17 cellular contexts compared by ENCODE assay signal in the genomic region with DNA sequence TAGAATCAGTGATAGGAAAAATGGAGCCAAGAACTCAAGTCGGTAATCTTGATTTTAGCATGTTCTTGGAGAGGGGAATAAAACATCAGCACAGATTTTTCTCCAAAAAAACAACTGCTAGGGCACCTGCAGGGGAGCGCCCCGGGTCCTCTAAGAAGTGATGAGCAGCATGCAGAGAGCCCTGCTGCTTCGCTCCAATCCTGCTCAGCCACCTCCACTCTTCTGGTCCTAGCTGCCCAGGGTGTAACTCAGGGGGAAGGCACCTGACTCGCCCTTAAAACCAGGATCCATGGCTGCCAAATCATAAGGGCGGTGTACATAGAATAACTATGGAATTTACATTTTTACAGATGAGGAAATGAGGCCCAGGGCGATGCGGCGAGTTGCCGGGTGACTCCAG.
DNase-seq lines count a peak whose midpoint lies in the region; ATAC-seq and TF ChIP-seq lines count a peak whose summit lies in the region.
"Had no signal": no experiment of that assay in that cellular context is flagged by ENCODE, and none has a peak within 500 bp of the region (broad histone marks: within the 10 kb centered on the region; RNA-seq: fewer than 3 reads in every experiment).

No MANE protein-coding gene starts in this region.

- peaks cover 62% of the 10 kb centered on the region for H3K4me1 Mint-ChIP-seq in WTC11
- H3K4me1 Mint-ChIP-seq in stimulated activated effector memory CD8-positive, alpha-beta T cell treated with anti-CD3 and anti-CD28 coated beads, Interleukin-12 subunit alpha, Interleukin-12 subunit beta, amount 100 ng/mL, for 72 hours: no peaks in the 10 kb centered on the region
- H3K4me1 Mint-ChIP-seq: CD4-positive, alpha-beta memory T cell had no signal

- H3K36me3 ChIP-seq in H7 (replicated peaks; ENCODE audit: control insufficient read depth, insufficient read depth, low read length): no peaks in the 10 kb centered on the region

- H3K9me3 Mint-ChIP-seq in WTC11: no peaks in the 10 kb centered on the region
- no peaks in the 10 kb centered on the region for H3K9me3 Mint-ChIP-seq in stimulated activated effector memory CD8-positive, alpha-beta T cell treated with anti-CD3 and anti-CD28 coated beads, Interleukin-12 subunit alpha, Interleukin-12 subunit beta, amount 100 ng/mL, for 72 hours
- H3K9me3 Mint-ChIP-seq: CD4-positive, alpha-beta memory T cell; H9 had no signal

- H3K27me3 Mint-ChIP-seq in WTC11 (ENCODE audit: low read depth): no peaks in the 10 kb centered on the region

- H3K36me3 Mint-ChIP-seq in WTC11: no peaks in the 10 kb centered on the region
- H3K36me3 Mint-ChIP-seq in stimulated activated effector memory CD8-positive, alpha-beta T cell treated with anti-CD3 and anti-CD28 coated beads, Interleukin-12 subunit alpha, Interleukin-12 subunit beta, amount 100 ng/mL, for 72 hours: no peaks in the 10 kb centered on the region
- H3K36me3 Mint-ChIP-seq: CD4-positive, alpha-beta memory T cell had no signal

- intact Hi-C loops in dorsolateral prefrontal cortex (cut with DNase I): loop anchor here in 1 of 2 donors (10.0 kb wide), 1 partner anchor 197 kb away; no protein-coding TSS in a partner anchor

- CTCF ChIA-PET in WTC11 (lab: Charles Lee): no interaction called here

- H3K27ac Mint-ChIP-seq in WTC11: peak overlapping the region; percentile 30; the same call in 1 of the 2 replicates
- no peak overlapping the region for H3K27ac Mint-ChIP-seq in stimulated activated effector memory CD8-positive, alpha-beta T cell treated with anti-CD3 and anti-CD28 coated beads, Interleukin-12 subunit alpha, Interleukin-12 subunit beta, amount 100 ng/mL, for 72 hours
- H3K27ac Mint-ChIP-seq: CD4-positive, alpha-beta memory T cell; H9 had no signal

- POLR2A ChIA-PET in WTC11 (lab: Charles Lee): no interaction called here

- ATAC-seq in WTC11: no peak
- no peak for ATAC-seq in stimulated activated effector memory CD8-positive, alpha-beta T cell treated with anti-CD3 and anti-CD28 coated beads, Interleukin-12 subunit alpha, Interleukin-12 subunit beta, amount 100 ng/mL, for 72 hours
- ATAC-seq in GM18520 (IDR thresholded peaks at IDR 0.05; ENCODE audit: unreplicated experiment): no peak
- ATAC-seq: A549, HCT116 had no signal

- no peaks in the 10 kb centered on the region for H3K27me3 ChIP-seq in dorsolateral prefrontal cortex
- no peaks in the 10 kb centered on the region for H3K27me3 ChIP-seq in H7 (ENCODE audit: control insufficient read depth, insufficient read depth, low read length)

- peak overlapping the region in 37 of 59 donors; percentile 1 to 95 (median 58) for H3K27ac ChIP-seq in dorsolateral prefrontal cortex
- H3K27ac ChIP-seq: A549 had no signal

- DNase-seq in WTC11 (ENCODE audit: low spot score): no peak
- DNase-seq in dorsolateral prefrontal cortex: no peak
- peak; percentile 24 for DNase-seq in mesenteric fat pad (ENCODE audit: low spot score)
- no peak for DNase-seq in stimulated activated effector memory CD8-positive, alpha-beta T cell treated with anti-CD3 and anti-CD28 coated beads, Interleukin-12 subunit alpha, Interleukin-12 subunit beta, amount 100 ng/mL, for 72 hours (ENCODE audit: low spot score in 2 of 2)
- no peak for DNase-seq in H7
- DNase-seq: 8988T; ACHN; Calu3; CD4-positive, alpha-beta memory T cell; COR-L47; DMS53; DMS79 treated with DMSO at 0.1 percent for 48 hours; GF-D8; H9 had no signal

- no peak overlapping the region for H3K4me3 Mint-ChIP-seq in WTC11
- no peak overlapping the region for H3K4me3 Mint-ChIP-seq in stimulated activated effector memory CD8-positive, alpha-beta T cell treated with anti-CD3 and anti-CD28 coated beads, Interleukin-12 subunit alpha, Interleukin-12 subunit beta, amount 100 ng/mL, for 72 hours
- H3K4me3 Mint-ChIP-seq: CD4-positive, alpha-beta memory T cell; H9 had no signal

- no peak for TF ChIP-seq CTCF in WTC11 (IDR thresholded peaks at IDR 0.05)
- no peak for TF ChIP-seq CTCF in dorsolateral prefrontal cortex (IDR thresholded peaks at IDR 0.05 in 54 of 56, conservative IDR thresholded peaks at IDR 0.05 in 2 of 56; ENCODE audit: low read depth in 1 of 56, partially characterized antibody in 56 of 56)

- H3K4me3 ChIP-seq in dorsolateral prefrontal cortex (no peak overlapping the region), H7 (ENCODE audit: insufficient read depth, low read depth, low read length) (no peak overlapping the region)
- H3K4me3 ChIP-seq: A549 had no signal

TF ChIP-seq in WTC11, 78 proteins besides CTCF, POLR2A, EP300 and RAD21:
- TF ChIP-seq, protein P1, sequence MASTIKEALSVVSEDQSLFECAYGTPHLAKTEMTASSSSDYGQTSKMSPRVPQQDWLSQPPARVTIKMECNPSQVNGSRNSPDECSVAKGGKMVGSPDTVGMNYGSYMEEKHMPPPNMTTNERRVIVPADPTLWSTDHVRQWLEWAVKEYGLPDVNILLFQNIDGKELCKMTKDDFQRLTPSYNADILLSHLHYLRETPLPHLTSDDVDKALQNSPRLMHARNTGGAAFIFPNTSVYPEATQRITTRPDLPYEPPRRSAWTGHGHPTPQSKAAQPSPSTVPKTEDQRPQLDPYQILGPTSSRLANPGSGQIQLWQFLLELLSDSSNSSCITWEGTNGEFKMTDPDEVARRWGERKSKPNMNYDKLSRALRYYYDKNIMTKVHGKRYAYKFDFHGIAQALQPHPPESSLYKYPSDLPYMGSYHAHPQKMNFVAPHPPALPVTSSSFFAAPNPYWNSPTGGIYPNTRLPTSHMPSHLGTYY (CRISPR knock-in tag; IDR thresholded peaks at IDR 0.05): no peak
- TF ChIP-seq AFF4 (CRISPR knock-in tag; IDR thresholded peaks at IDR 0.05; ENCODE audit: borderline replicate concordance) (no peak), SOX15 (CRISPR knock-in tag; IDR thresholded peaks at IDR 0.05) (no peak), NFE2L1 (CRISPR knock-in tag; IDR thresholded peaks at IDR 0.05) (no peak), ZNF423 (CRISPR knock-in tag; IDR thresholded peaks at IDR 0.05) (peak; percentile 54)
- TF ChIP-seq, protein P2, sequence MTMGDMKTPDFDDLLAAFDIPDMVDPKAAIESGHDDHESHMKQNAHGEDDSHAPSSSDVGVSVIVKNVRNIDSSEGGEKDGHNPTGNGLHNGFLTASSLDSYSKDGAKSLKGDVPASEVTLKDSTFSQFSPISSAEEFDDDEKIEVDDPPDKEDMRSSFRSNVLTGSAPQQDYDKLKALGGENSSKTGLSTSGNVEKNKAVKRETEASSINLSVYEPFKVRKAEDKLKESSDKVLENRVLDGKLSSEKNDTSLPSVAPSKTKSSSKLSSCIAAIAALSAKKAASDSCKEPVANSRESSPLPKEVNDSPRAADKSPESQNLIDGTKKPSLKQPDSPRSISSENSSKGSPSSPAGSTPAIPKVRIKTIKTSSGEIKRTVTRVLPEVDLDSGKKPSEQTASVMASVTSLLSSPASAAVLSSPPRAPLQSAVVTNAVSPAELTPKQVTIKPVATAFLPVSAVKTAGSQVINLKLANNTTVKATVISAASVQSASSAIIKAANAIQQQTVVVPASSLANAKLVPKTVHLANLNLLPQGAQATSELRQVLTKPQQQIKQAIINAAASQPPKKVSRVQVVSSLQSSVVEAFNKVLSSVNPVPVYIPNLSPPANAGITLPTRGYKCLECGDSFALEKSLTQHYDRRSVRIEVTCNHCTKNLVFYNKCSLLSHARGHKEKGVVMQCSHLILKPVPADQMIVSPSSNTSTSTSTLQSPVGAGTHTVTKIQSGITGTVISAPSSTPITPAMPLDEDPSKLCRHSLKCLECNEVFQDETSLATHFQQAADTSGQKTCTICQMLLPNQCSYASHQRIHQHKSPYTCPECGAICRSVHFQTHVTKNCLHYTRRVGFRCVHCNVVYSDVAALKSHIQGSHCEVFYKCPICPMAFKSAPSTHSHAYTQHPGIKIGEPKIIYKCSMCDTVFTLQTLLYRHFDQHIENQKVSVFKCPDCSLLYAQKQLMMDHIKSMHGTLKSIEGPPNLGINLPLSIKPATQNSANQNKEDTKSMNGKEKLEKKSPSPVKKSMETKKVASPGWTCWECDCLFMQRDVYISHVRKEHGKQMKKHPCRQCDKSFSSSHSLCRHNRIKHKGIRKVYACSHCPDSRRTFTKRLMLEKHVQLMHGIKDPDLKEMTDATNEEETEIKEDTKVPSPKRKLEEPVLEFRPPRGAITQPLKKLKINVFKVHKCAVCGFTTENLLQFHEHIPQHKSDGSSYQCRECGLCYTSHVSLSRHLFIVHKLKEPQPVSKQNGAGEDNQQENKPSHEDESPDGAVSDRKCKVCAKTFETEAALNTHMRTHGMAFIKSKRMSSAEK (CRISPR knock-in tag; IDR thresholded peaks at IDR 0.05; ENCODE audit: borderline replicate concordance): no peak
